Comparison of ENCODE assay signal across 20 cellular contexts in the genomic region with DNA sequence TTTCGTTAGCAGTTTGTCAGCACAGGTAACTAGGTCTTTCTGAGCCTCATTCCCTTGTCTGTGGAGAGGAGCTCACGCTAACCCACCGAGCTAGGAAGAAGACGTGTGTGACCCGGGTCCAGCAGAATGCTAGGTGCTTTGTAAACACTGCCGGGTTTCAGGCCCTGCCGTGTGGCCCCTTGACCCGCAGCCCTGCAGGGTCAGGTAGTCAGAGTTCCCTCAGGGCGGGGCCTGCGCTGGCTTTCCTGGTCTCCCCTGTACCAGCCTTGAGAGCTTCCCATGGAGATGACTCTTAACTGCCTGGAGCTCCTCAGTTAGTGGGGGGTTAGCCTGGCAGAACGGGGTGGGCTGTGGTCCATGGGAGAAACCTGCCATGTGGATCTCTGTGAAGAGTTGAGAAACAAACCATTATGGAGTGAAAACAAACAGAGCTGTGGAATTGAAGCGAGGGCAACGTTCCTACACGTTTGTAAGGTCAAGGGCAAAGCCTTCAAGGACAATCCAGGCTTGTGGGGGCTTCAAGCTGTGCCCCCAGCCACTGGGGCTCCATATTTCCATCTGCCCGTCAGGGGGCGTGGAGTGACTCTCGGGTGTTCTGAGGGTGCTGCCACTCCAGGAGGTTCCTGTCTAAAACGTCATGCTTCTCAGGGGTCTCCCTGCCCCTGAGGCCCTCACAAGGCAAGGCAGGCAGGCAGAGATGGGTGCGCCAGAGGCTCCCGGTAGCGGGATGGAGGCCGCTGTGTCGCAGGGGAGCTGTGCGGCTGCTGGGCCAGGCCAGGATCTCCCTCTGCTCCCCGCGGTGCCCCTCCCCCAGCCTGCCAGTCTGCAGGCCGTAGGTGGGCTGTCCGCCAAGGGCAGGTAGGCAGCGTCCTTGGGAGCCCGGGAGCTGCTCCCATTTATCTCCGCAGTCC. TPM values are rescaled to one million over a fixed set of nuclear protein-coding genes. Genes with fewer than 3 reads are reported as not detected.
"Had no signal": no experiment of that assay in that cellular context is flagged by ENCODE, and none has a peak within 500 bp of the region (broad histone marks: within the 10 kb centered on the region; RNA-seq: fewer than 3 reads in every experiment).

No MANE protein-coding gene starts in this region.

- H3K4me3 ChIP-seq: dorsolateral prefrontal cortex, hepatocyte, psoas muscle, skin epidermis had no signal

- H3K4me1 ChIP-seq: foreskin keratinocyte, psoas muscle had no signal

- H3K4me2 ChIP-seq: hepatocyte had no signal

- H3K9me3 ChIP-seq: psoas muscle had no signal

- H3K27me3 ChIP-seq: hepatocyte had no signal

- H2AFZ ChIP-seq: hepatocyte had no signal

- DNase-seq: activated CD4-positive, alpha-beta T cell treated with anti-CD3 and anti-CD28 coated beads, Interleukin-2, amount 50 U/mL, for 4 hours; activated naive CD4-positive, alpha-beta T cell treated with Interleukin-2 at 50 U/mL for 16 hours; caudate nucleus; dorsolateral prefrontal cortex; foreskin keratinocyte; left cardiac atrium; naive thymus-derived CD8-positive, alpha-beta T cell; occipital lobe; right cardiac atrium; stimulated activated CD4-positive, alpha-beta T cell treated with anti-CD3 and anti-CD28 coated beads, Interleukin-15, amount 100 ng/mL, for 24 hours; stimulated activated CD4-positive, alpha-beta T cell treated with anti-CD3 and anti-CD28 coated beads, Interleukin-2, amount 100 ng/mL, for 48 hours; stimulated activated naive CD8-positive, alpha-beta T cell treated with anti-CD3 and anti-CD28 coated beads, Interleukin-15, amount 100 ng/mL, for 72 hours; T-helper 2 cell had no signal

- H3K27ac ChIP-seq: dorsolateral prefrontal cortex, foreskin keratinocyte, hepatocyte, psoas muscle, skin epidermis, VCaP had no signal

- H3K79me2 ChIP-seq: hepatocyte had no signal

RNA-seq across cellular contexts. Expression of a gene that starts 23.8 kb away (rescaled TPM):
- total RNA-seq: activated CD8-positive, alpha-beta memory T cell treated with anti-CD3 and anti-CD28 coated beads for 36 hours; epithelial cell of proximal tubule; foreskin keratinocyte; left cardiac atrium; naive thymus-derived CD8-positive, alpha-beta T cell; psoas muscle; right cardiac atrium; temporal lobe had no signal
- polyA plus RNA-seq: foreskin keratinocyte had no signal
